19 cellular contexts compared by ENCODE assay signal in genomic region chr18:55502346-55502710, GRCh38.
A peak's percentile ranks its signal among the peaks of the same experiment; 100 is the strongest.
DNase-seq lines count a peak whose midpoint lies in the region; ATAC-seq lines count a peak whose summit lies in the region.
"Had no signal": no experiment of that assay in that cellular context is flagged by ENCODE, and none has a peak within 500 bp of the region (broad histone marks: within the 10 kb centered on the region; RNA-seq: fewer than 3 reads in every experiment).

No MANE protein-coding gene starts in this region.

- H3K27ac ChIP-seq in ACC112 (ENCODE audit: low read depth, low read length) = peak overlapping the region; percentile 84; the same call in 1 of the 2 replicates
- H3K27ac ChIP-seq in HUES6 (ENCODE audit: low read depth, low read length) = peak overlapping the region; percentile 87
- H3K27ac ChIP-seq in muscle layer of duodenum (ENCODE audit: low read length) = peak overlapping the region; percentile 10

- H3K79me2 ChIP-seq in ACC112 (ENCODE audit: control insufficient read depth, insufficient read depth, low read length, unreplicated experiment) = peaks cover 37% of the 10 kb centered on the region

- H3K27me3 ChIP-seq in ACC112 (ENCODE audit: insufficient read depth, low read length) (no peaks in the 10 kb centered on the region), HUES6 (ENCODE audit: control insufficient read depth, insufficient read depth, low read length) (no peaks in the 10 kb centered on the region), muscle layer of duodenum (ENCODE audit: low read depth, low read length) (no peaks in the 10 kb centered on the region)
- H3K27me3 ChIP-seq: transverse colon had no signal

- H3K36me3 ChIP-seq in ACC112 (ENCODE audit: insufficient read depth, low read length) (no peaks in the 10 kb centered on the region), HUES6 (ENCODE audit: control insufficient read depth, insufficient read depth, low read length) (no peaks in the 10 kb centered on the region), muscle layer of duodenum (ENCODE audit: control insufficient read depth in 1 of 2, insufficient read depth in 2 of 2, low read length in 2 of 2) (no peaks in the 10 kb centered on the region)
- H3K36me3 ChIP-seq: transverse colon had no signal

- H3K9ac ChIP-seq in HUES6 (ENCODE audit: low read length) = peak overlapping the region; percentile 15

- H3K9me3 ChIP-seq in HUES6 (ENCODE audit: control insufficient read depth, insufficient read depth, low read depth, low read length) = no peaks in the 10 kb centered on the region
- no peaks in the 10 kb centered on the region for H3K9me3 ChIP-seq in muscle layer of duodenum (ENCODE audit: control insufficient read depth in 1 of 2, low read length in 2 of 2)
- H3K9me3 ChIP-seq: transverse colon had no signal

- peak; percentile 74 for DNase-seq in dermis blood vessel endothelial cell
- DNase-seq in NK-92 treated with Interleukin-12 subunit alpha and Interleukin-12 subunit beta, amount 100 ng/mL, for 24 hours (lab: John Stamatoyannopoulos, UW) = no peak
- no peak for DNase-seq in NCI-H2029 (lab: John Stamatoyannopoulos, UW)
- no peak for DNase-seq in NCI-H128 (lab: John Stamatoyannopoulos, UW; ENCODE audit: unreplicated experiment)
- DNase-seq: ACHN; CD8-positive, alpha-beta T cell; effector memory CD8-positive, alpha-beta T cell; foreskin fibroblast; MM.1S; NCI-H1930; nephron progenitor cell; SHP77; stimulated activated naive CD4-positive, alpha-beta T cell treated with Interleukin-2 at 50 U/mL for 16 hours; transverse colon had no signal

- peak overlapping the region; percentile 44 for H2AFZ ChIP-seq in ACC112 (ENCODE audit: low read length, unreplicated experiment)

- no peak for ATAC-seq in esophagus mucosa
- ATAC-seq: CD8-positive, alpha-beta T cell; effector memory CD8-positive, alpha-beta T cell had no signal

- H3K4me3 ChIP-seq in ACC112 (ENCODE audit: low read depth, low read length) = peak overlapping the region; percentile 72
- H3K4me3 ChIP-seq in HUES6 (ENCODE audit: low read depth, low read length) = no peak overlapping the region
- no peak overlapping the region for H3K4me3 ChIP-seq in muscle layer of duodenum (ENCODE audit: low read depth in 1 of 2, low read length in 2 of 2)
- H3K4me3 ChIP-seq: lung, transverse colon had no signal

- H3K4me1 ChIP-seq in ACC112 (ENCODE audit: control insufficient read depth, insufficient read depth, low read length, unreplicated experiment) (peaks cover 31% of the 10 kb centered on the region), HUES6 (ENCODE audit: control insufficient read depth, insufficient read depth, low read length) (peaks cover 54% of the 10 kb centered on the region), muscle layer of duodenum (ENCODE audit: control insufficient read depth in 1 of 2, insufficient read depth in 2 of 2, low read length in 2 of 2) (no peaks in the 10 kb centered on the region)
- H3K4me1 ChIP-seq: transverse colon had no signal

Comparison
In these comparisons a context has a peak if more than half of its experiments do, and no peak if none do; other contexts are left out.
1. H3K27ac ChIP-seq: peak in every context shown above with its lines; median percentile 87 in HUES6; 84 in ACC112; 10 in muscle layer of duodenum.